Comparison of ENCODE assay signal across 8 cellular contexts in genomic region chr10:5684318-5684970, GRCh38. TPM values are rescaled to one million over a fixed set of nuclear protein-coding genes. Genes with fewer than 3 reads are reported as not detected.
DNase-seq lines count a peak whose midpoint lies in the region; ATAC-seq and TF ChIP-seq lines count a peak whose summit lies in the region.

TASOR2 (plus strand) TSS chr10:5684838; CDS start chr10:5720643, 35,805 bp downstream.

- H3K9me3 ChIP-seq in BE2C (peaks cover 4% of the 10 kb centered on the region; the same call in 1 of the 2 replicates), colonic mucosa (no peaks in the 10 kb centered on the region)

- H3K4me1 ChIP-seq in BE2C (no peaks in the 10 kb centered on the region), colonic mucosa (peaks cover 3% of the 10 kb centered on the region)

- intact Hi-C loops in activated CD4-positive, alpha-beta T cell treated with anti-CD3 and anti-CD28 coated beads, Interleukin-2, amount 10 ng/mL, durations not matched to agents 24 days and 14 days (cut with micrococcal nuclease), result loop anchor here (1.0 to 5.0 kb wide), 5 partner anchors 18 to 237 kb away; partner anchors contain the start of genes ASB13 and GDI2
- intact Hi-C loops in colonic mucosa (cut with DNase I), result loop anchor here (10.0 kb wide), 1 partner anchor 200 kb away; the partner anchor contains the start of gene ANKRD16

- H3K4me3 Mint-ChIP-seq in activated CD4-positive, alpha-beta T cell treated with anti-CD3 and anti-CD28 coated beads, Interleukin-2, amount 10 ng/mL, durations not matched to agents 24 days and 14 days, result peak within 1 kb of the TSS; percentile 99

- H3K27me3 Mint-ChIP-seq in activated CD4-positive, alpha-beta T cell treated with anti-CD3 and anti-CD28 coated beads, Interleukin-2, amount 10 ng/mL, durations not matched to agents 24 days and 14 days, result peaks cover 11% of the 10 kb centered on the region

- no peaks in the 10 kb centered on the region for H3K27me3 ChIP-seq in BE2C
- H3K27me3 ChIP-seq in colonic mucosa, result no peaks in the 10 kb centered on the region

- H3K36me3 Mint-ChIP-seq in activated CD4-positive, alpha-beta T cell treated with anti-CD3 and anti-CD28 coated beads, Interleukin-2, amount 10 ng/mL, durations not matched to agents 24 days and 14 days (ENCODE audit: low read depth), result peaks cover 17% of the 10 kb centered on the region

- peak; percentile 71 for ATAC-seq in HG03460 (IDR thresholded peaks at IDR 0.05; ENCODE audit: unreplicated experiment)

- H3K4me1 Mint-ChIP-seq in activated CD4-positive, alpha-beta T cell treated with anti-CD3 and anti-CD28 coated beads, Interleukin-2, amount 10 ng/mL, durations not matched to agents 24 days and 14 days, result peaks cover 45% of the 10 kb centered on the region

- TF ChIP-seq CTCF in BE2C (IDR thresholded peaks at IDR 0.05; ENCODE audit: low read depth, low read length), result no peak
- TF ChIP-seq CTCF in colonic mucosa (IDR thresholded peaks at IDR 0.05), result no peak

- peak within 1 kb of the TSS; percentile 89 for H3K27ac ChIP-seq in colonic mucosa

- H3K4me3 ChIP-seq in BE2C (ENCODE audit: low read depth, low read length) (peak within 1 kb of the TSS; percentile 77), colonic mucosa (peak within 1 kb of the TSS; percentile 98)

- H3K9ac ChIP-seq in colonic mucosa (ENCODE audit: low read depth in 2 of 2, low read length in 2 of 2), result peak within 1 kb of the TSS; percentile 89 to 93

- no peaks in the 10 kb centered on the region for H3K9me3 Mint-ChIP-seq in activated CD4-positive, alpha-beta T cell treated with anti-CD3 and anti-CD28 coated beads, Interleukin-2, amount 10 ng/mL, durations not matched to agents 24 days and 14 days

- peak; percentile 97 for DNase-seq in BE2C
- peak; percentile 91 for DNase-seq in GM19240 (ENCODE audit: insufficient read length, low spot score)
- peak; percentile 94 for DNase-seq in NCI-H526 treated with DMSO at 0.1 percent for 48 hours (lab: John Stamatoyannopoulos, UW)
- DNase-seq in activated CD4-positive, alpha-beta T cell treated with anti-CD3 and anti-CD28 coated beads, Interleukin-2, amount 10 ng/mL, durations not matched to agents 24 days and 14 days, result peak; percentile 99
- DNase-seq in colonic mucosa, result peak; percentile 99
- peak; percentile 98 for DNase-seq in kidney tubule cell (ENCODE audit: low spot score)
- peak; percentile 86 to 97 (median 94) for DNase-seq in stimulated activated CD4-positive, alpha-beta T cell treated with anti-CD3 and anti-CD28 coated beads, Interleukin-1b, Interleukin-23, amount 100 ng/mL, for 24 hours (ENCODE audit: low read depth in 4 of 4, low spot score in 1 of 4)

- peak within 1 kb of the TSS; percentile 98 for H3K27ac Mint-ChIP-seq in activated CD4-positive, alpha-beta T cell treated with anti-CD3 and anti-CD28 coated beads, Interleukin-2, amount 10 ng/mL, durations not matched to agents 24 days and 14 days

- H3K36me3 ChIP-seq in BE2C, result no peaks in the 10 kb centered on the region
- no peaks in the 10 kb centered on the region for H3K36me3 ChIP-seq in colonic mucosa

RNA-seq across cellular contexts. Expression of gene TASOR2, which starts in this region (rescaled TPM):
- polyA plus RNA-seq in BE2C (2012; ENCODE audit: insufficient read depth, insufficient read length, low read depth), result 42.1 TPM
- total RNA-seq in activated CD4-positive, alpha-beta T cell treated with anti-CD3 and anti-CD28 coated beads, Interleukin-2, amount 10 ng/mL, durations not matched to agents 24 days and 14 days, result 78.2 and 92.3 TPM in 2 replicates
- total RNA-seq in colonic mucosa, result 10 to 100 TPM; 41.4 to 57.2 TPM

Comparison
In these comparisons a context has a peak if more than half of its experiments do, and no peak if none do; other contexts are left out.
1. Peak in every context shown above with its lines: DNase-seq, ATAC-seq, H3K4me3 ChIP-seq and H3K27ac ChIP-seq.